ENCODE assay signal across 9 cellular contexts in genomic region chr15:94238539-94239118, GRCh38. TPM values are rescaled to one million over a fixed set of nuclear protein-coding genes. Genes with fewer than 3 reads are reported as not detected.
A peak's percentile ranks its signal among the peaks of the same experiment; 100 is the strongest.
DNase-seq lines count a peak whose midpoint lies in the region; ATAC-seq and TF ChIP-seq lines count a peak whose summit lies in the region.
"Had no signal": no experiment of that assay in that cellular context is flagged by ENCODE, and none has a peak within 500 bp of the region (broad histone marks: within the 10 kb centered on the region; RNA-seq: fewer than 3 reads in every experiment).

No MANE protein-coding gene starts in this region.

- no peaks in the 10 kb centered on the region for H3K27me3 Mint-ChIP-seq in naive thymus-derived CD4-positive, alpha-beta T cell
- H3K27me3 Mint-ChIP-seq: activated CD4-positive, alpha-beta T cell treated with anti-CD3 and anti-CD28 coated beads, Interleukin-2, amount 10 ng/mL, durations not matched to agents 7 days and 5 days had no signal

- intact Hi-C loops in naive thymus-derived CD4-positive, alpha-beta T cell (cut with micrococcal nuclease), result loop anchor here in 1 of 2 donors (10.0 kb wide), 1 partner anchor 346 kb away; no protein-coding TSS in a partner anchor
- intact Hi-C loops in right lobe of liver (cut with DNase I), result no loop called here

- peak; percentile 4 for DNase-seq in NCI-H510A treated with DMSO at 0.1 percent for 48 hours (lab: John Stamatoyannopoulos, UW)
- no peak for DNase-seq in naive thymus-derived CD4-positive, alpha-beta T cell
- DNase-seq in NK-92 (lab: John Stamatoyannopoulos, UW; ENCODE audit: unreplicated experiment), result no peak
- DNase-seq in right lobe of liver, result no peak
- DNase-seq: activated CD4-positive, alpha-beta T cell treated with anti-CD3 and anti-CD28 coated beads, Interleukin-2, amount 10 ng/mL, durations not matched to agents 7 days and 5 days; NCI-H2029 had no signal

- CTCF ChIA-PET in naive thymus-derived CD4-positive, alpha-beta T cell (lab: Charles Lee), result no interaction called here

- H3K4me1 Mint-ChIP-seq in naive thymus-derived CD4-positive, alpha-beta T cell, result peaks cover 22 to 82% (median 41%) of the 10 kb centered on the region in 7 donors

- no peaks in the 10 kb centered on the region for H3K36me3 ChIP-seq in naive thymus-derived CD4-positive, alpha-beta T cell (ENCODE audit: control insufficient read depth in 2 of 3, insufficient read depth in 3 of 3, low read length in 3 of 3)
- no peaks in the 10 kb centered on the region for H3K36me3 ChIP-seq in right lobe of liver

- H3K4me1 ChIP-seq in naive thymus-derived CD4-positive, alpha-beta T cell (ENCODE audit: control insufficient read depth in 2 of 2, insufficient read depth in 2 of 2, low read length in 2 of 2), result peaks cover 0 to 8% of the 10 kb centered on the region in 2 donors
- H3K4me1 ChIP-seq in right lobe of liver, result peaks cover 0 to 6% (median 0%) of the 10 kb centered on the region in 4 donors

- H3K27ac ChIP-seq in naive thymus-derived CD4-positive, alpha-beta T cell (ENCODE audit: low read depth, low read length), result no peak overlapping the region
- H3K27ac ChIP-seq in right lobe of liver, result no peak overlapping the region

- no peaks in the 10 kb centered on the region for H3K9me3 Mint-ChIP-seq in naive thymus-derived CD4-positive, alpha-beta T cell
- H3K9me3 Mint-ChIP-seq: activated CD4-positive, alpha-beta T cell treated with anti-CD3 and anti-CD28 coated beads, Interleukin-2, amount 10 ng/mL, durations not matched to agents 7 days and 5 days had no signal

- POLR2A ChIA-PET in naive thymus-derived CD4-positive, alpha-beta T cell (lab: Charles Lee), result no interaction called here

- ATAC-seq in GM19043 (IDR thresholded peaks at IDR 0.05; ENCODE audit: low read depth, unreplicated experiment), result peak; percentile 71
- ATAC-seq in HG02678 (IDR thresholded peaks at IDR 0.05; ENCODE audit: unreplicated experiment), result peak; percentile 72
- peak; percentile 44 for ATAC-seq in naive thymus-derived CD4-positive, alpha-beta T cell
- no peak for ATAC-seq in HG03039 (IDR thresholded peaks at IDR 0.05; ENCODE audit: unreplicated experiment)
- ATAC-seq in right lobe of liver, result no peak

- no peak for TF ChIP-seq POLR2A in right lobe of liver (IDR thresholded peaks at IDR 0.05)

- H3K4me3 Mint-ChIP-seq in naive thymus-derived CD4-positive, alpha-beta T cell, result peak overlapping the region in 2 of 10 donors; percentile 67 to 74
- H3K4me3 Mint-ChIP-seq: activated CD4-positive, alpha-beta T cell treated with anti-CD3 and anti-CD28 coated beads, Interleukin-2, amount 10 ng/mL, durations not matched to agents 7 days and 5 days had no signal

- H3K27ac Mint-ChIP-seq in naive thymus-derived CD4-positive, alpha-beta T cell, result peak overlapping the region in 4 of 9 donors; percentile 2 to 83 (median 32)
- H3K27ac Mint-ChIP-seq: activated CD4-positive, alpha-beta T cell treated with anti-CD3 and anti-CD28 coated beads, Interleukin-2, amount 10 ng/mL, durations not matched to agents 7 days and 5 days had no signal

- no peak overlapping the region for H3K4me3 ChIP-seq in naive thymus-derived CD4-positive, alpha-beta T cell (ENCODE audit: low read length)
- H3K4me3 ChIP-seq in right lobe of liver, result no peak overlapping the region

- TF ChIP-seq CTCF in right lobe of liver (IDR thresholded peaks at IDR 0.05), result no peak

- H3K9me3 ChIP-seq in naive thymus-derived CD4-positive, alpha-beta T cell (ENCODE audit: control insufficient read depth in 2 of 3, low read length in 3 of 3), result no peaks in the 10 kb centered on the region
- H3K9me3 ChIP-seq in right lobe of liver, result no peaks in the 10 kb centered on the region

- H3K36me3 Mint-ChIP-seq in naive thymus-derived CD4-positive, alpha-beta T cell, result peaks cover 0 to 30% (median 0%) of the 10 kb centered on the region in 5 donors

- H3K27me3 ChIP-seq in naive thymus-derived CD4-positive, alpha-beta T cell (ENCODE audit: control insufficient read depth in 2 of 2, insufficient read depth in 2 of 2, low read length in 2 of 2), result no peaks in the 10 kb centered on the region
- no peaks in the 10 kb centered on the region for H3K27me3 ChIP-seq in right lobe of liver

- 43% methylated on average over 4 of the region's 4 CpGs for WGBS in right lobe of liver (ENCODE audit: insufficient coverage, low coverage, low lambda C conversion rate, missing lambda C conversion rate)

RNA-seq across cellular contexts. Expression of gene MCTP2, which starts 7.3 kb away (rescaled TPM):
- 10 to 100 TPM; 13.8 to 44.5 (median 17.8) TPM for total RNA-seq in naive thymus-derived CD4-positive, alpha-beta T cell
- 1 to 10 TPM; 1.9 to 4.8 TPM for polyA plus RNA-seq in naive thymus-derived CD4-positive, alpha-beta T cell
- 1 to 10 TPM; 1.8 to 5.3 (median 2.9) TPM for total RNA-seq in right lobe of liver

Comparison
In these comparisons a context has a peak if more than half of its experiments do, and no peak if none do; other contexts are left out.
1. ATAC-seq: peak in GM19043 (single experiment), HG02678 (single experiment) and naive thymus-derived CD4-positive, alpha-beta T cell (single experiment); none in HG03039 (single experiment) and right lobe of liver (0 of 4).